8 cellular contexts compared by ENCODE assay signal in the genomic region with DNA sequence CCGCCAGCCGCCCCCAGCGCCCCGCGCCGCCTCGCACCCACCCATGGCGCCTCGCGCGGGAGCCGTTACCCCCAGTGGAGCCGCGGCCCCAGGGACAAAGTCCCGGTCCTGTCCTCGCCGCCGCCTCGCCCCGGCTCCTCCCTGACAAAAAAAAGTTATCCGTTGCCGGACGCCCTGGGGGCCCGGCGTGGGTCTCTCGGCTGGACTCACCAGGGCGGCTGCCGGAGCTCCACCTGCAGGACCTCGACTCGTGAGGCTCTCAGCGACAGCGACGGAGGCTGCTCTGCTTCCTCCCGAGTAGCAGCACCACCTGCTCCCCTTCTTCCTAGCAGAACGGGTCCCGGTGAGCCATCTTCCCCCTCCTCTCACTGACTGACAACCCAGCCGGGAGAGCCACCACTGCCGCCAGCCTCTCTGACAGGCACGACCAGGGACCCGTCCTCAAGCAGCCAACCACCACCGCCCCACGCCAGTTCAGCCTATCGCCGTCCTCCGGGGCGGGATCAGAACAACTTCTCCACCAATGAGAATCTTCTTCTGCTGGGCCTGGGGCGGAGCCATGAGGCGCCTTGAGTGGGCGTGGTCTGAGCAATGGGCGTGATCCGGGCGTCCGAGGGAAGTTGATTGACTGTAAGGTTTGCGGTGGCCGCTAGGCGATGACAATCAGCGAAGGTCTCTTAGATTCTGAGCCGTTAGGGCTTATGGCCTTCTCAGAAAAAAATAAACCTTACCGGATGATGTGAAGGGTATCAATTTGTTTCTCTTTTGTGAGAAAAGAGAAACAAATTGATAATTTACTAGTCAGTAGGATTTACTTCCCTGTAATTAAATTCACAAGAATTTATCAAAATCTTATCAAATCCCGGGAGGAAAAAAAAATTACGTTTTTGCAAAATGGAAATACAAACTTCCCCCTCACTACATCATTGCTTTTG. TPM values are rescaled to one million over a fixed set of nuclear protein-coding genes. Genes with fewer than 3 reads are reported as not detected.
DNase-seq lines count a peak whose midpoint lies in the region; ATAC-seq, FAIRE-seq and TF ChIP-seq lines count a peak whose summit lies in the region.

A gene (minus strand): TSS at position 416 of the 935 bp plus-strand sequence. CDS start 23,019 bp downstream, outside the sequence.

- H3K36me3 ChIP-seq in adrenal gland (replicated peaks in 1 of 2) (no peaks in the 10 kb centered on the region), heart right ventricle (no peaks in the 10 kb centered on the region), upper lobe of right lung (no peaks in the 10 kb centered on the region)

- no peaks in the 10 kb centered on the region for H3K9me3 ChIP-seq in adrenal gland (replicated peaks in 1 of 3)
- no peaks in the 10 kb centered on the region for H3K9me3 ChIP-seq in heart right ventricle
- no peaks in the 10 kb centered on the region for H3K9me3 ChIP-seq in upper lobe of right lung

- H3K27ac ChIP-seq in adrenal gland (peak within 1 kb of the TSS in 3 of 5 donors; percentile 69 to 81 (median 75)), heart right ventricle (peak within 1 kb of the TSS; percentile 19 to 93 (median 86)), upper lobe of right lung (peak within 1 kb of the TSS; percentile 83)

- ATAC-seq in HG02852 (IDR thresholded peaks at IDR 0.05; ENCODE audit: unreplicated experiment) (peak; percentile 94), heart right ventricle (peak; percentile 99 to 100 (median 100)), upper lobe of right lung (peak; percentile 100)

- H3K27me3 ChIP-seq in adrenal gland (no peaks in the 10 kb centered on the region), heart right ventricle (no peaks in the 10 kb centered on the region), upper lobe of right lung (no peaks in the 10 kb centered on the region)

- TF ChIP-seq POLR2A in GM12892 (IDR thresholded peaks at IDR 0.05; ENCODE audit: low read depth, low read length): peak; percentile 99
- peak; percentile 53 to 93 for TF ChIP-seq POLR2A in adrenal gland (IDR thresholded peaks at IDR 0.05)

- intact Hi-C loops in adrenal gland (cut with DNase I) (loop anchor here in 1 of 2 donors (10.0 kb wide), 1 partner anchor 159 kb away; no protein-coding TSS in a partner anchor), heart right ventricle (cut with DNase I) (loop anchor here in 8 of 10 donors (1.0 to 10.0 kb wide), 8 partner anchors 59 to 449 kb away; a partner anchor contains a TSS), posterior vena cava (cut with DNase I) (no loop called here), upper lobe of right lung (cut with DNase I) (no loop called here)

- FAIRE-seq in GM12892 (lab: Jason Lieb, UNC): peak; percentile 95

- 1 to 3% (median 1%) methylated on average over 14 to 61 of the region's 61 CpGs for WGBS in adrenal gland, 4 donors
- WGBS in heart right ventricle, 2 donors: 1% methylated on average over 54 to 61 of the region's 61 CpGs

- H3K4me1 ChIP-seq in adrenal gland (replicated peaks in 1 of 2): peaks cover 6 to 19% of the 10 kb centered on the region in 2 donors
- H3K4me1 ChIP-seq in heart right ventricle: peaks cover 0 to 57% (median 38%) of the 10 kb centered on the region in 9 donors
- H3K4me1 ChIP-seq in upper lobe of right lung: peaks cover 28% of the 10 kb centered on the region

- TF ChIP-seq CTCF in adrenal gland (IDR thresholded peaks at IDR 0.05) (peak; percentile 40 to 79 (median 68)), heart right ventricle (IDR thresholded peaks at IDR 0.05) (peak; percentile 38 to 75 (median 67)), upper lobe of right lung (IDR thresholded peaks at IDR 0.05) (peak; percentile 66)

- DNase-seq in GM12892 (ENCODE audit: insufficient read length): peak; percentile 68
- DNase-seq in NCI-H1436 treated with DMSO at 0.1 percent for 48 hours (lab: John Stamatoyannopoulos, UW): peak; percentile 97
- peak; percentile 97 to 99 (median 98) for DNase-seq in T-helper 1 cell
- DNase-seq in adrenal gland: peak; percentile 98 to 100 (median 99)
- DNase-seq in heart right ventricle: peak; percentile 98 to 99
- peak; percentile 100 for DNase-seq in posterior vena cava (ENCODE audit: low spot score)
- DNase-seq in upper lobe of right lung: peak; percentile 99

- H3K4me3 ChIP-seq in adrenal gland: peak within 1 kb of the TSS; percentile 46 to 83 (median 58)
- peak within 1 kb of the TSS; percentile 60 to 96 (median 84) for H3K4me3 ChIP-seq in heart right ventricle
- H3K4me3 ChIP-seq in upper lobe of right lung: peak within 1 kb of the TSS; percentile 89

RNA-seq across cellular contexts. Expression of the gene that starts here (rescaled TPM):
- polyA plus RNA-seq in GM12892 (2012; ENCODE audit: missing spikeins): 19.7 TPM
- total RNA-seq in adrenal gland: 10 to 100 TPM; 14.1 to 27.1 (median 19.2) TPM
- polyA plus RNA-seq in adrenal gland: 10 to 100 TPM in 1 of 3 donors, 1 to 10 TPM in 2; 3.8 to 14.7 (median 4.3) TPM
- total RNA-seq in heart right ventricle: 10 to 100 TPM; 26.2 to 39.6 (median 34.5) TPM
- 1 to 10 TPM; 5.9 to 7.8 TPM for polyA plus RNA-seq in heart right ventricle
- total RNA-seq in posterior vena cava: 100 to 1,000 TPM in 1 of 2 donors, 10 to 100 TPM in 1; 76.4 to 112 TPM
- 47.7 TPM for total RNA-seq in upper lobe of right lung

Comparison
In these comparisons a context has a peak if more than half of its experiments do, and no peak if none do; other contexts are left out.
1. Peak in every context shown above with its lines: DNase-seq, ATAC-seq, H3K4me3 ChIP-seq and H3K27ac ChIP-seq.
2. intact Hi-C loops: an anchor here in heart right ventricle (1.0 to 10.0 kb wide); none called in posterior vena cava and upper lobe of right lung.